13 cellular contexts compared by ENCODE assay signal in genomic region chr7:76272872-76273271, GRCh38. TPM values are rescaled to one million over a fixed set of nuclear protein-coding genes. Genes with fewer than 3 reads are reported as not detected.
DNase-seq lines count a peak whose midpoint lies in the region; ATAC-seq and TF ChIP-seq lines count a peak whose summit lies in the region.
"Had no signal": no experiment of that assay in that cellular context is flagged by ENCODE, and none has a peak within 500 bp of the region (broad histone marks: within the 10 kb centered on the region; RNA-seq: fewer than 3 reads in every experiment).

No MANE protein-coding gene starts in this region.

- H3K4me1 ChIP-seq in ACC112 (ENCODE audit: control insufficient read depth, insufficient read depth, low read length, unreplicated experiment): peaks cover 17% of the 10 kb centered on the region
- no peaks in the 10 kb centered on the region for H3K4me1 ChIP-seq in body of pancreas

- no peaks in the 10 kb centered on the region for H3K36me3 Mint-ChIP-seq in activated T-helper 17 cell treated with anti-CD3 and anti-CD28 coated beads, Interleukin-2, amount 50 U/mL, for 72 hours (ENCODE audit: low read depth)

- no peak overlapping the region for H3K27ac Mint-ChIP-seq in activated T-helper 17 cell treated with anti-CD3 and anti-CD28 coated beads, Interleukin-2, amount 50 U/mL, for 72 hours

- H3K4me3 Mint-ChIP-seq in activated T-helper 17 cell treated with anti-CD3 and anti-CD28 coated beads, Interleukin-2, amount 50 U/mL, for 72 hours: peak overlapping the region; percentile 5

- TF ChIP-seq CTCF in body of pancreas (IDR thresholded peaks at IDR 0.05): no peak

- H3K79me2 ChIP-seq in ACC112 (ENCODE audit: control insufficient read depth, insufficient read depth, low read length, unreplicated experiment): no peaks in the 10 kb centered on the region

- H3K4me1 Mint-ChIP-seq in activated T-helper 17 cell treated with anti-CD3 and anti-CD28 coated beads, Interleukin-2, amount 50 U/mL, for 72 hours: peaks cover 12% of the 10 kb centered on the region

- H2AFZ ChIP-seq in ACC112 (ENCODE audit: low read length, unreplicated experiment): peak overlapping the region; percentile 22

- no peak overlapping the region for H3K4me3 ChIP-seq in ACC112 (ENCODE audit: low read depth, low read length)
- no peak overlapping the region for H3K4me3 ChIP-seq in body of pancreas
- H3K4me3 ChIP-seq: SK-N-MC, thyroid gland had no signal

- WGBS in body of pancreas, 2 donors: 31 to 38% methylated on average over 6 of the region's 6 CpGs

- no peaks in the 10 kb centered on the region for H3K9me3 Mint-ChIP-seq in activated T-helper 17 cell treated with anti-CD3 and anti-CD28 coated beads, Interleukin-2, amount 50 U/mL, for 72 hours

- H3K36me3 ChIP-seq in ACC112 (ENCODE audit: insufficient read depth, low read length): no peaks in the 10 kb centered on the region
- no peaks in the 10 kb centered on the region for H3K36me3 ChIP-seq in body of pancreas (replicated peaks in 1 of 2; ENCODE audit: insufficient read depth in 1 of 2, low read depth in 2 of 2)
- H3K36me3 ChIP-seq: thyroid gland had no signal

- DNase-seq in GDM1 (lab: John Stamatoyannopoulos, UW): no peak
- DNase-seq in effector CD4-positive, alpha-beta T cell: no peak
- no peak for DNase-seq in body of pancreas
- no peak for DNase-seq in SKM-1 (lab: John Stamatoyannopoulos, UW; ENCODE audit: unreplicated experiment)
- DNase-seq: amniotic stem cell, C1 segment of cervical spinal cord, Kasumi-1, thyroid gland had no signal

- no peak overlapping the region for H3K27ac ChIP-seq in ACC112 (ENCODE audit: low read depth, low read length)
- no peak overlapping the region for H3K27ac ChIP-seq in body of pancreas
- H3K27ac ChIP-seq: SK-N-MC, thyroid gland had no signal

- peaks cover 6% of the 10 kb centered on the region; the same call in 1 of the 2 replicates for H3K27me3 ChIP-seq in ACC112 (ENCODE audit: insufficient read depth, low read length)
- H3K27me3 ChIP-seq in body of pancreas: no peaks in the 10 kb centered on the region
- H3K27me3 ChIP-seq: thyroid gland had no signal

- peaks cover 39% of the 10 kb centered on the region for H3K27me3 Mint-ChIP-seq in activated T-helper 17 cell treated with anti-CD3 and anti-CD28 coated beads, Interleukin-2, amount 50 U/mL, for 72 hours

- intact Hi-C loops in body of pancreas (cut with DNase I): no loop called here

- no peak for TF ChIP-seq POLR2A in body of pancreas (IDR thresholded peaks at IDR 0.05)

- no peaks in the 10 kb centered on the region for H3K9me3 ChIP-seq in body of pancreas
- H3K9me3 ChIP-seq: thyroid gland had no signal

- ATAC-seq in GM18498 (IDR thresholded peaks at IDR 0.05; ENCODE audit: unreplicated experiment) (peak; percentile 71), HG03196 (IDR thresholded peaks at IDR 0.05; ENCODE audit: unreplicated experiment) (peak; percentile 52), body of pancreas (no peak)
- peak; percentile 26 for ATAC-seq in activated T-helper 17 cell treated with anti-CD3 and anti-CD28 coated beads, Interleukin-2, amount 50 U/mL, for 72 hours (replicated peaks)

RNA-seq across cellular contexts. Expression of gene HSPB1, which starts 29.6 kb away (rescaled TPM):
- total RNA-seq in activated T-helper 17 cell treated with anti-CD3 and anti-CD28 coated beads, Interleukin-2, amount 50 U/mL, for 72 hours: 10 to 100 TPM; 28.0 to 71.7 TPM
- 100 to 1,000 TPM; 367 to 445 TPM for total RNA-seq in body of pancreas

Comparison
In these comparisons a context has a peak if more than half of its experiments do, and no peak if none do; other contexts are left out.
1. RNA of gene HSPB1, which starts 29.6 kb away (total RNA-seq): 367 to 445 TPM in body of pancreas; 28.0 to 71.7 TPM in activated T-helper 17 cell treated with anti-CD3 and anti-CD28 coated beads, Interleukin-2, amount 50 U/mL, for 72 hours; every median in the first group is over 4 times any median in the second.